Comparison of ENCODE assay signal across 9 cellular contexts in the genomic region with DNA sequence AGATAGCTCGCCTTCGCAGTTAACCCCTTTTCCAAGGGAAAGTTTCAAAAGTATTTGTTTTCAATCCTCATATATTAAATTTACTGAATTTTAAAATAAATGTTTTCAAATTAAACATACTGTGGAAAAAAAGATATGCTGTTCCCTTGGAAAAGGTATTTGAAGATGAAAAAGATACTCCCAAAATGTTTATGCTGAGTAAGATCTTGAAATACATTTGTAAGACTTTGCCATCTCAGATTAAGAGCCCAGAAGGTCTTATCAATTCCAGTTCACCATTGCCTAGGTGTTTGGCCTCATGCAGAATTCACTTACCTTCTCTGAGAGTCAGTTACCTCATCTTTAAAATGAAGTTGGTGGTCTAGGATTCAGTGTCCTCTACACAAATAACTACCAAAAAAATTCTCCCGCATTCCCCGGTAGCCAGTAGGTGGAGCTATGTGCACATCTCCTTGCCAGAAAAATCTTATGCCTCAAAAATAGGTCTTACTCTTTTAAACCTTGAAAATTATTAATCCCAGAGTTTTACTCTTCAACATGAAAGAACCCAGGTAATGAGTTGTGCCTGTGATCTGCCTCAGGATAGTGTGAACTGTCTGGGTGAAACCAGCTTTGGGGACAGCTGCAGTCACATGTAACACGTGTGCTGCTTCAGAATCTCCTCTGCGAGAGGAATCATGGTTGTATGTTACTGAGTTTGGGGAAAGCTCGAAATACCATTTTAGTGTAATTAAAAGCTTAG.
DNase-seq lines count a peak whose midpoint lies in the region; ATAC-seq, FAIRE-seq and TF ChIP-seq lines count a peak whose summit lies in the region.
"Had no signal": no experiment of that assay in that cellular context is flagged by ENCODE, and none has a peak within 500 bp of the region (broad histone marks: within the 10 kb centered on the region; RNA-seq: fewer than 3 reads in every experiment).

No MANE protein-coding gene starts in this region.

- H3K9me3 ChIP-seq in fibroblast of lung (ENCODE audit: control insufficient read depth, insufficient read depth, low read depth, low read length), result no peaks in the 10 kb centered on the region
- H3K9me3 ChIP-seq in vagina, result no peaks in the 10 kb centered on the region

- no peak overlapping the region for H3K4me3 Mint-ChIP-seq in osteocyte (ENCODE audit: unreplicated experiment)

- no peak for ATAC-seq in HG02588 (IDR thresholded peaks at IDR 0.05; ENCODE audit: unreplicated experiment)

- H3K4me2 ChIP-seq in fibroblast of lung (ENCODE audit: extremely low read depth, insufficient read depth, low read length), result no peak overlapping the region

- no peak overlapping the region for H3K4me3 ChIP-seq in fibroblast of lung (replicated peaks in 1 of 4; ENCODE audit: control extremely low read depth in 1 of 4, insufficient read depth in 1 of 4, low read depth in 3 of 4, low read length in 4 of 4)
- no peak overlapping the region for H3K4me3 ChIP-seq in vagina
- H3K4me3 ChIP-seq: skin epidermis had no signal

- H3K27ac Mint-ChIP-seq in osteocyte (ENCODE audit: unreplicated experiment), result peak overlapping the region; percentile 31

- H3K4me1 Mint-ChIP-seq in osteocyte (ENCODE audit: unreplicated experiment), result no peaks in the 10 kb centered on the region

- TF ChIP-seq POLR2A in GM12891 (IDR thresholded peaks at IDR 0.05; ENCODE audit: low read depth, low read length) (no peak), vagina (IDR thresholded peaks at IDR 0.05) (no peak)

- no peaks in the 10 kb centered on the region for H3K79me2 ChIP-seq in fibroblast of lung (ENCODE audit: control insufficient read depth, insufficient read depth, low read length)

- no peaks in the 10 kb centered on the region for H3K9me3 Mint-ChIP-seq in osteocyte (ENCODE audit: unreplicated experiment)

- H3K36me3 ChIP-seq in fibroblast of lung (ENCODE audit: control insufficient read depth, insufficient read depth, low read length) (peaks cover 14% of the 10 kb centered on the region), vagina (peaks cover 0 to 91% of the 10 kb centered on the region in 2 donors)

- no peaks in the 10 kb centered on the region for H3K27me3 ChIP-seq in fibroblast of lung (ENCODE audit: control insufficient read depth, insufficient read depth, low read length)
- H3K27me3 ChIP-seq in vagina, result no peaks in the 10 kb centered on the region

- intact Hi-C loops in vagina (cut with DNase I), result no loop called here

- H3K27me3 Mint-ChIP-seq in osteocyte (ENCODE audit: unreplicated experiment), result no peaks in the 10 kb centered on the region

- H3K27ac ChIP-seq in fibroblast of lung (ENCODE audit: insufficient read depth, low read length) (no peak overlapping the region), vagina (no peak overlapping the region)
- H3K27ac ChIP-seq: skin epidermis had no signal

- H3K4me1 ChIP-seq in fibroblast of lung (ENCODE audit: control insufficient read depth, extremely low read depth, insufficient read depth, low read length) (no peaks in the 10 kb centered on the region), vagina (no peaks in the 10 kb centered on the region)

- FAIRE-seq in GM12891 (lab: Jason Lieb, UNC), result no peak

- TF ChIP-seq CTCF in AG09319 (IDR thresholded peaks at IDR 0.05; ENCODE audit: low read depth, low read length) (peak; percentile 95), fibroblast of lung (conservative IDR thresholded peaks at IDR 0.05 in 1 of 2, IDR thresholded peaks at IDR 0.05 in 1 of 2; ENCODE audit: low read depth in 1 of 2, low read length in 2 of 2) (peak; percentile 95), osteocyte (IDR thresholded peaks at IDR 0.05) (peak; percentile 90), vagina (IDR thresholded peaks at IDR 0.05) (peak; percentile 63 to 67 (median 65))

- peaks cover 42% of the 10 kb centered on the region for H3K36me3 Mint-ChIP-seq in osteocyte (ENCODE audit: unreplicated experiment)

- no peak overlapping the region for H3K9ac ChIP-seq in fibroblast of lung (ENCODE audit: insufficient read depth, low read length)

- H4K20me1 ChIP-seq in fibroblast of lung (ENCODE audit: control insufficient read depth, extremely low read depth, insufficient read depth, low read length), result no peaks in the 10 kb centered on the region

- no peak overlapping the region for H2AFZ ChIP-seq in fibroblast of lung (ENCODE audit: low read length)

- DNase-seq in AG09319 (ENCODE audit: extremely low read depth, low read depth) (peak; percentile 2), GM12891 (ENCODE audit: insufficient read length, low spot score) (peak; percentile 30), NCI-H69 (lab: John Stamatoyannopoulos, UW) (peak; percentile 43), activated T-cell treated with anti-CD3 and anti-CD28 coated beads for 24 hours (ENCODE audit: low read depth) (peak; percentile 39), fibroblast of lung (ENCODE audit: low read depth in 2 of 2) (peak; percentile 20 to 63), osteocyte (ENCODE audit: extremely low spot score, unreplicated experiment) (no peak), vagina (ENCODE audit: extremely low spot score in 2 of 2) (no peak)

TF ChIP-seq in GM12891, 5 proteins besides CTCF, POLR2A, EP300 and RAD21:
- TF ChIP-seq SPI1 (IDR thresholded peaks at IDR 0.05; ENCODE audit: low read depth, low read length) (no peak), TAF1 (IDR thresholded peaks at IDR 0.05; ENCODE audit: low read depth, low read length) (no peak), POLR2AphosphoS5 (IDR thresholded peaks at IDR 0.05; ENCODE audit: low read depth, low read length) (no peak), PAX5 (IDR thresholded peaks at IDR 0.05; ENCODE audit: insufficient read depth, low read length, severe bottlenecking) (no peak)

Comparison
In these comparisons a context has a peak if more than half of its experiments do, and no peak if none do; other contexts are left out.
1. DNase-seq: peak in AG09319 (single experiment), GM12891 (single experiment), NCI-H69 (single experiment), activated T-cell treated with anti-CD3 and anti-CD28 coated beads for 24 hours (single experiment) and fibroblast of lung (2 of 2); none in osteocyte (single experiment) and vagina (0 of 2).
2. Peak in every context shown above with its lines, with median percentiles within 50 percentile points of each other: CTCF ChIP-seq.